ENCODE assay signal across 8 cellular contexts in genomic region chr16:23504453-23505179, GRCh38. TPM values are rescaled to one million over a fixed set of nuclear protein-coding genes. Genes with fewer than 3 reads are reported as not detected.
A peak's percentile ranks its signal among the peaks of the same experiment; 100 is the strongest.
DNase-seq lines count a peak whose midpoint lies in the region; ATAC-seq and TF ChIP-seq lines count a peak whose summit lies in the region.

No MANE protein-coding gene starts in this region.

- DNase-seq in Caki2 (ENCODE audit: low read depth) (peak; percentile 90), memory B cell (ENCODE audit: low spot score in 2 of 2) (peak in 1 of 2 donors; percentile 41)
- DNase-seq in central memory CD4-positive, alpha-beta T cell = peak; percentile 45
- peak; percentile 68 to 74 for DNase-seq in stimulated activated CD8-positive, alpha-beta memory T cell treated with anti-CD3 and anti-CD28 coated beads, Interleukin-2, amount 100 ng/mL, for 48 hours (ENCODE audit: low read depth in 2 of 2)

- H3K27me3 Mint-ChIP-seq in memory B cell = no peaks in the 10 kb centered on the region

- H3K4me1 Mint-ChIP-seq in memory B cell = peaks cover 64% of the 10 kb centered on the region

- H3K4me3 Mint-ChIP-seq in memory B cell = peak overlapping the region; percentile 91

- no peaks in the 10 kb centered on the region for H3K9me3 Mint-ChIP-seq in memory B cell

- H3K36me3 Mint-ChIP-seq in memory B cell = peaks cover 19% of the 10 kb centered on the region

- in situ Hi-C loops in Caki2 (cut with HindIII; ENCODE audit: low pct_unique_long_range_greater_than_20kb, low sequenced_read_pairs) = no loop called here

- ATAC-seq in GM21515 (IDR thresholded peaks at IDR 0.05; ENCODE audit: unreplicated experiment) (peak; percentile 49), memory B cell (ENCODE audit: low read depth) (peak; percentile 54), GM18873 (IDR thresholded peaks at IDR 0.05; ENCODE audit: low FRiP score, unreplicated experiment) (no peak)
- ATAC-seq in activated CD4-positive, CD25-positive, alpha-beta regulatory T cell treated with anti-CD3 and anti-CD28 coated beads, Interleukin-2, amount 50 U/mL, for 24 hours = peak; percentile 94 to 97

- no peak for TF ChIP-seq RAD21 in Ishikawa (IDR thresholded peaks at IDR 0.05; ENCODE audit: low read depth)

- TF ChIP-seq EP300 in Ishikawa (IDR thresholded peaks at IDR 0.05; ENCODE audit: borderline replicate concordance) = peak; percentile 11; the same call in 1 of the 2 replicates

- H3K27ac Mint-ChIP-seq in memory B cell = peak overlapping the region; percentile 92

TF ChIP-seq in Ishikawa, 13 proteins besides CTCF, POLR2A, EP300 and RAD21:
- TF ChIP-seq TEAD4 (IDR thresholded peaks at IDR 0.05) = peak; percentile 65; the same call in 1 of the 2 replicates
- TF ChIP-seq, protein P1, sequence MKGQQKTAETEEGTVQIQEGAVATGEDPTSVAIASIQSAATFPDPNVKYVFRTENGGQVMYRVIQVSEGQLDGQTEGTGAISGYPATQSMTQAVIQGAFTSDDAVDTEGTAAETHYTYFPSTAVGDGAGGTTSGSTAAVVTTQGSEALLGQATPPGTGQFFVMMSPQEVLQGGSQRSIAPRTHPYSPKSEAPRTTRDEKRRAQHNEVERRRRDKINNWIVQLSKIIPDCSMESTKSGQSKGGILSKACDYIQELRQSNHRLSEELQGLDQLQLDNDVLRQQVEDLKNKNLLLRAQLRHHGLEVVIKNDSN (IDR thresholded peaks at IDR 0.05) = no peak
- TF ChIP-seq REST (IDR thresholded peaks at IDR 0.05; ENCODE audit: low read depth) = no peak
- TF ChIP-seq TCF12 (IDR thresholded peaks at IDR 0.05; ENCODE audit: low read depth) = peak; percentile 59; the same call in 1 of the 2 replicates
- TF ChIP-seq, protein P2, sequence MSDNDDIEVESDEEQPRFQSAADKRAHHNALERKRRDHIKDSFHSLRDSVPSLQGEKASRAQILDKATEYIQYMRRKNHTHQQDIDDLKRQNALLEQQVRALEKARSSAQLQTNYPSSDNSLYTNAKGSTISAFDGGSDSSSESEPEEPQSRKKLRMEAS (IDR thresholded peaks at IDR 0.05) = peak; percentile 69
- TF ChIP-seq ZBTB7A (IDR thresholded peaks at IDR 0.05; ENCODE audit: low read depth) = no peak
- TF ChIP-seq NFIC (IDR thresholded peaks at IDR 0.05) = peak; percentile 78
- TF ChIP-seq YY1 (IDR thresholded peaks at IDR 0.05; ENCODE audit: low read depth) = no peak
- TF ChIP-seq CEBPB (IDR thresholded peaks at IDR 0.05) = peak; percentile 29; the same call in 1 of the 2 replicates
- no peak for TF ChIP-seq TAF1 (IDR thresholded peaks at IDR 0.05; ENCODE audit: low read depth)

RNA-seq across cellular contexts. Expression of gene GGA2, which starts 5.7 kb away (rescaled TPM):
- 52.7 and 67.6 TPM in 2 replicates for total RNA-seq in Caki2 (2014; rRNA removed; shearing (Covaris generic); ENCODE audit: low replicate concordance)

RNA-seq across cellular contexts. Expression of gene COG7, which starts 51.6 kb away (rescaled TPM):
- total RNA-seq in Caki2 (2014; rRNA removed; shearing (Covaris generic); ENCODE audit: low replicate concordance) = 29.4 and 42.6 TPM in 2 replicates

RNA-seq across cellular contexts. Expression of gene EARS2, which starts 52.5 kb away (rescaled TPM):
- total RNA-seq in Caki2 (2014; rRNA removed; shearing (Covaris generic); ENCODE audit: low replicate concordance) = 32.9 and 108 TPM in 2 replicates

RNA-seq across cellular contexts. Expression of gene UBFD1, which starts 52.9 kb away (rescaled TPM):
- 69.9 and 120 TPM in 2 replicates for total RNA-seq in Caki2 (2014; rRNA removed; shearing (Covaris generic); ENCODE audit: low replicate concordance)
